In the genomic region with DNA sequence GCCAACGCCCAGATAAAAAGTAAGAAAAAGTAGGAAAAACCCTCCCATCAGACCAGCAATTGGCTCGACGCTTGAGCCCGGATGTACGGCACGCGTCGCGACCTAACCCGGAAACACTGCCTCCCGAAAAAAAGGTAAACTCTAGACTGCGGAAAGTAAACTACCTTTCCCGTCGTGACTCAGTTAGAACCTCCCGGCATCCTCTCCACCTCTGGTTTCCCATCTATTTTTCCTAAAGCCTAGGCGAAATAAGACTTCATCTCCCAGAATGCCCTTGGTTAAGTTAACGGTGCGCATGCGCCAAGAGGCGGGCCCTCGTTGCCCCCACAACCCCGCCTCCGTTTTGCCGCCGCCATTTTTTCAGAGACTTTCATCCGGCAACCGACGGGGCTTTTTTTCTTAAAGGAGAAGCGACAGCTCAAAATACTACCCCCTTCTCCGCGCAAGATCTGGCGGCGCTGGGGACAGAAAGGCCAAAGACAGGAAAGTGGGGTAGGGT, we compare ENCODE assay signal across 8 cellular contexts. TPM values are rescaled to one million over a fixed set of nuclear protein-coding genes. Genes with fewer than 3 reads are reported as not detected.
A peak's percentile ranks its signal among the peaks of the same experiment; 100 is the strongest.
DNase-seq lines count a peak whose midpoint lies in the region; ATAC-seq and TF ChIP-seq lines count a peak whose summit lies in the region.

No MANE protein-coding gene starts in this region.

- H3K9me3 ChIP-seq in iPS-20b (ENCODE audit: insufficient read depth, low read depth, low read length) (no peaks in the 10 kb centered on the region), skeletal muscle tissue (ENCODE audit: control insufficient read depth in 3 of 3, low read length in 3 of 3) (no peaks in the 10 kb centered on the region)

- H3K9ac ChIP-seq in iPS-20b (ENCODE audit: low read depth, low read length) = peak overlapping the region; percentile 100
- peak overlapping the region; percentile 99 to 100 (median 100) for H3K9ac ChIP-seq in skeletal muscle tissue (ENCODE audit: low read depth in 1 of 3, low read length in 3 of 3)

- peaks cover 76% of the 10 kb centered on the region for H3K4me1 Mint-ChIP-seq in HFFc6 (ENCODE audit: low read depth)

- peak overlapping the region; percentile 98 for H3K4me3 Mint-ChIP-seq in HFFc6

- ATAC-seq in GM18517 (IDR thresholded peaks at IDR 0.05; ENCODE audit: unreplicated experiment) = no peak

- TF ChIP-seq CTCF in BJ (IDR thresholded peaks at IDR 0.05; ENCODE audit: insufficient read depth, low read depth, low read length) = no peak
- TF ChIP-seq CTCF in HFFc6 (IDR thresholded peaks at IDR 0.05) = no peak
- TF ChIP-seq CTCF in WI38 (IDR thresholded peaks at IDR 0.05; ENCODE audit: low read depth, low read length) = no peak
- TF ChIP-seq CTCF in cardiac fibroblast (IDR thresholded peaks at IDR 0.05; ENCODE audit: low read depth, low read length) = no peak

- H3K36me3 ChIP-seq in BJ (ENCODE audit: control insufficient read depth, insufficient read depth, low read length) = no peaks in the 10 kb centered on the region
- H3K36me3 ChIP-seq in iPS-20b (ENCODE audit: insufficient read depth, low read depth, low read length) = peaks cover 7% of the 10 kb centered on the region; the same call in 1 of the 2 replicates
- peaks cover 0 to 5% (median 0%) of the 10 kb centered on the region in 3 donors for H3K36me3 ChIP-seq in skeletal muscle tissue (ENCODE audit: control insufficient read depth in 3 of 3, insufficient read depth in 3 of 3, low read length in 3 of 3)

- H3K36me3 Mint-ChIP-seq in HFFc6 (ENCODE audit: low read depth) = peaks cover 22% of the 10 kb centered on the region

- H3K9me3 Mint-ChIP-seq in HFFc6 = no peaks in the 10 kb centered on the region

- peaks cover 11% of the 10 kb centered on the region; the same call in 1 of the 2 replicates for H3K4me1 ChIP-seq in iPS-20b (ENCODE audit: insufficient read depth, low read length)
- peaks cover 37 to 52% (median 50%) of the 10 kb centered on the region in 3 donors for H3K4me1 ChIP-seq in skeletal muscle tissue (ENCODE audit: control insufficient read depth in 3 of 3, insufficient read depth in 3 of 3, low read length in 3 of 3)

- H3K27me3 ChIP-seq in BJ (ENCODE audit: control insufficient read depth, insufficient read depth, low read length) (no peaks in the 10 kb centered on the region), iPS-20b (ENCODE audit: insufficient read depth, low read length) (no peaks in the 10 kb centered on the region), skeletal muscle tissue (ENCODE audit: control insufficient read depth in 3 of 3, insufficient read depth in 3 of 3, low read length in 3 of 3) (no peaks in the 10 kb centered on the region)

- peak overlapping the region; percentile 100 for H3K27ac Mint-ChIP-seq in HFFc6

- no peaks in the 10 kb centered on the region for H3K27me3 Mint-ChIP-seq in HFFc6 (ENCODE audit: insufficient read depth)

- H3K27ac ChIP-seq in iPS-20b (ENCODE audit: low read length) = peak overlapping the region; percentile 93
- H3K27ac ChIP-seq in skeletal muscle tissue (ENCODE audit: low read depth, low read length) = peak overlapping the region; percentile 100

- CTCF ChIA-PET in BJ (lab: Yijun Ruan, JAX) = interaction anchor here (0.6 to 4.4 kb wide), 7 partner anchors 16 to 895 kb away, joined by 3 to 45 read pairs (median 6); no protein-coding TSS in a partner anchor

- peak; percentile 97 for DNase-seq in BJ (ENCODE audit: low read depth)
- peak; percentile 99 for DNase-seq in HFFc6
- peak; percentile 98 for DNase-seq in NCI-H2227 (lab: John Stamatoyannopoulos, UW; ENCODE audit: unreplicated experiment)
- DNase-seq in cardiac fibroblast (ENCODE audit: low read depth in 2 of 2) = peak; percentile 99

- H3K4me3 ChIP-seq in BJ (ENCODE audit: low read depth, low read length) (peak overlapping the region; percentile 95), WI38 (ENCODE audit: low read depth, low read length) (peak overlapping the region; percentile 92), cardiac fibroblast (replicated peaks in 1 of 2; ENCODE audit: low read depth in 2 of 2, low read length in 2 of 2) (peak overlapping the region; percentile 85 to 95), iPS-20b (ENCODE audit: low read length) (peak overlapping the region; percentile 97), skeletal muscle tissue (ENCODE audit: low read length in 3 of 3) (peak overlapping the region; percentile 73 to 98 (median 97))

- POLR2A ChIA-PET in BJ (lab: Charles Lee) = interaction anchor here (0.8 to 1.0 kb wide), 2 partner anchors 51 to 768 kb away, joined by 3 read pairs; no protein-coding TSS in a partner anchor

RNA-seq across cellular contexts. Expression of a gene that starts 0.7 kb away (rescaled TPM):
- 18.3 and 33.5 TPM in 2 replicates for polyA plus RNA-seq in BJ (2011; rRNA removed)
- 19.1 and 22.0 TPM in 2 replicates for polyA minus RNA-seq in BJ (2011; rRNA and poly(A)+ RNA removed)
- 10 to 100 TPM; 51.9 to 69.1 (median 59.4) TPM for total RNA-seq in HFFc6 (2021; fragmentation: NEBNext Ultra II Directional; extraction: Animal tissue kit (Norgen Biotek cat#: 25700))
- 27.7 TPM for total RNA-seq in skeletal muscle tissue

RNA-seq across cellular contexts. Expression of a gene that starts 2.5 kb away (rescaled TPM):
- 29.2 TPM in 2 replicates for polyA plus RNA-seq in BJ (2011; rRNA removed)
- polyA minus RNA-seq in BJ (2011; rRNA and poly(A)+ RNA removed) = 17.4 and 21.2 TPM in 2 replicates
- 100 to 1,000 TPM in 4 of 6 experiments, 10 to 100 TPM in 2; 51.0 to 154 (median 119) TPM for total RNA-seq in HFFc6 (2021; fragmentation: NEBNext Ultra II Directional; extraction: Animal tissue kit (Norgen Biotek cat#: 25700))
- 4.2 TPM for total RNA-seq in skeletal muscle tissue

RNA-seq across cellular contexts. Expression of a gene that starts 44.3 kb away (rescaled TPM):
- polyA plus RNA-seq in BJ (2011; rRNA removed) = 0.15 and 0.63 TPM in 2 replicates
- polyA minus RNA-seq in BJ (2011; rRNA and poly(A)+ RNA removed) = 1.5 and 2.6 TPM in 2 replicates
- 1 to 10 TPM in 4 of 6 experiments, under 1 TPM in 2; 0.91 to 1.7 (median 1.2) TPM for total RNA-seq in HFFc6 (2021; fragmentation: NEBNext Ultra II Directional; extraction: Animal tissue kit (Norgen Biotek cat#: 25700))
- total RNA-seq in skeletal muscle tissue = 1.6 TPM

Comparison
In these comparisons a context has a peak if more than half of its experiments do, and no peak if none do; other contexts are left out.
1. RNA of a gene that starts 2.5 kb away (total RNA-seq): 51.0 to 154 TPM in HFFc6; 4.2 TPM in skeletal muscle tissue (single experiment); every median in the first group is over 10 times any median in the second.
2. Peak in every context shown above with its lines, with median percentiles within 50 percentile points of each other: DNase-seq and H3K4me3 ChIP-seq.